2 cellular contexts compared by ENCODE assay signal in the genomic region with DNA sequence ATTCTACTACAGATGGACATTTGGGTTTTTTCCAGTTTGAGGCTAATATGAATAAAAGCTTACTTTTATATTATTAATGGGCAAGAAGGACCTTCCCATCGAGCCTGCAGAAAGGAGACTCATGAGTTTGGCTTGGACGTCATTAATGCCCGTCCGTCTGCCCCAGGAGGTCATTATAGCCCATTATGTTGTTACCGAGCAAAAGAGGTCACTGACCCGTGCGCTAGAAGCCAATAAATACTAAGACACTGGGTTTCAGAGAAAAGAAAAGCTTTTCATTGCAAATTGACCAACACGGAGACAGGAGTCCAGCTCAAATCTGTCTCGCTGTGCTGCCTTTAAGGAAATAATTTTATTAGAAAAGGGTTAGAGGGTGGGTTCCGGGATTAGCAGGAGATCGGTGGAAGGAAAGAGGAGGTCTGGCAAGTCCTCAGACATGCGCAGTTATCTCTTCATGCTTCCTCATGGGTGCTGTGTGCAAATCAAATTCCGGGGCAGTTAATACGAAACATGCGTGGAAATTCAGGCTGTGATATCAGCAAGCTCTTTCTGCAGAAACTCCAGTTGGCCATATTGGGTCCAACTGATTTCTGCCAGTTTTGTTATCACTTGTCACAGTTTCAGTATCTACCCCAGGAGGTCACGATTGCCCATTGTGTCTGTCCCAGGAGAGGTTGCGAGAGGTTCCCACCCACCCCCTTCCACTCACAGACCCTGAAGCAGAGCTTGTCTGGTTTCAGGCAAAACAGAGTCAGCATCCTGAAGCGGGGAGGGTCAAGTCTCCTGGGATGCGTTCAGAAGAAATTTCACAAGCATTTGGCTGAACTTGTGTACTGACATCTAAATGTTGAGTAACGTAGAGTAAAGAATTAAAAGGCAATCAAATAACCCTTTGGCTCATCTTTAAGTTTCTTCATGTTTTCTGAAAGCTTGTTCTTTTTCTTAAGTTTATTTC.
TF ChIP-seq lines count a peak whose summit lies in the region.

No MANE protein-coding gene starts in this region.

TF ChIP-seq in liver, 16 proteins besides CTCF, POLR2A, EP300 and RAD21:
- TF ChIP-seq, protein P1, sequence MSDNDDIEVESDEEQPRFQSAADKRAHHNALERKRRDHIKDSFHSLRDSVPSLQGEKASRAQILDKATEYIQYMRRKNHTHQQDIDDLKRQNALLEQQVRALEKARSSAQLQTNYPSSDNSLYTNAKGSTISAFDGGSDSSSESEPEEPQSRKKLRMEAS (IDR thresholded peaks at IDR 0.05), result no peak
- TF ChIP-seq NR2F2 (IDR thresholded peaks at IDR 0.05) (peak; percentile 71), JUND (IDR thresholded peaks at IDR 0.05) (no peak)

TF ChIP-seq in HepG2, 621 proteins besides CTCF, POLR2A, EP300 and RAD21:
- TF ChIP-seq, protein P2, sequence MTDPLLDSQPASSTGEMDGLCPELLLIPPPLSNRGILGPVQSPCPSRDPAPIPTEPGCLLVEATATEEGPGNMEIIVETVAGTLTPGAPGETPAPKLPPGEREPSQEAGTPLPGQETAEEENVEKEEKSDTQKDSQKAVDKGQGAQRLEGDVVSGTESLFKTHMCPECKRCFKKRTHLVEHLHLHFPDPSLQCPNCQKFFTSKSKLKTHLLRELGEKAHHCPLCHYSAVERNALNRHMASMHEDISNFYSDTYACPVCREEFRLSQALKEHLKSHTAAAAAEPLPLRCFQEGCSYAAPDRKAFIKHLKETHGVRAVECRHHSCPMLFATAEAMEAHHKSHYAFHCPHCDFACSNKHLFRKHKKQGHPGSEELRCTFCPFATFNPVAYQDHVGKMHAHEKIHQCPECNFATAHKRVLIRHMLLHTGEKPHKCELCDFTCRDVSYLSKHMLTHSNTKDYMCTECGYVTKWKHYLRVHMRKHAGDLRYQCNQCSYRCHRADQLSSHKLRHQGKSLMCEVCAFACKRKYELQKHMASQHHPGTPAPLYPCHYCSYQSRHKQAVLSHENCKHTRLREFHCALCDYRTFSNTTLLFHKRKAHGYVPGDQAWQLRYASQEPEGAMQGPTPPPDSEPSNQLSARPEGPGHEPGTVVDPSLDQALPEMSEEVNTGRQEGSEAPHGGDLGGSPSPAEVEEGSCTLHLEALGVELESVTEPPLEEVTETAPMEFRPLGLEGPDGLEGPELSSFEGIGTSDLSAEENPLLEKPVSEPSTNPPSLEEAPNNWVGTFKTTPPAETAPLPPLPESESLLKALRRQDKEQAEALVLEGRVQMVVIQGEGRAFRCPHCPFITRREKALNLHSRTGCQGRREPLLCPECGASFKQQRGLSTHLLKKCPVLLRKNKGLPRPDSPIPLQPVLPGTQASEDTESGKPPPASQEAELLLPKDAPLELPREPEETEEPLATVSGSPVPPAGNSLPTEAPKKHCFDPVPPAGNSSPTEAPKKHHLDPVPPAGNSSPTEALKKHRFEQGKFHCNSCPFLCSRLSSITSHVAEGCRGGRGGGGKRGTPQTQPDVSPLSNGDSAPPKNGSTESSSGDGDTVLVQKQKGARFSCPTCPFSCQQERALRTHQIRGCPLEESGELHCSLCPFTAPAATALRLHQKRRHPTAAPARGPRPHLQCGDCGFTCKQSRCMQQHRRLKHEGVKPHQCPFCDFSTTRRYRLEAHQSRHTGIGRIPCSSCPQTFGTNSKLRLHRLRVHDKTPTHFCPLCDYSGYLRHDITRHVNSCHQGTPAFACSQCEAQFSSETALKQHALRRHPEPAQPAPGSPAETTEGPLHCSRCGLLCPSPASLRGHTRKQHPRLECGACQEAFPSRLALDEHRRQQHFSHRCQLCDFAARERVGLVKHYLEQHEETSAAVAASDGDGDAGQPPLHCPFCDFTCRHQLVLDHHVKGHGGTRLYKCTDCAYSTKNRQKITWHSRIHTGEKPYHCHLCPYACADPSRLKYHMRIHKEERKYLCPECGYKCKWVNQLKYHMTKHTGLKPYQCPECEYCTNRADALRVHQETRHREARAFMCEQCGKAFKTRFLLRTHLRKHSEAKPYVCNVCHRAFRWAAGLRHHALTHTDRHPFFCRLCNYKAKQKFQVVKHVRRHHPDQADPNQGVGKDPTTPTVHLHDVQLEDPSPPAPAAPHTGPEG (CRISPR knock-in tag; IDR thresholded peaks at IDR 0.05), result no peak
- TF ChIP-seq ZNF614 (CRISPR knock-in tag; IDR thresholded peaks at IDR 0.05; ENCODE audit: borderline replicate concordance) (no peak), ZNF615 (CRISPR knock-in tag; IDR thresholded peaks at IDR 0.05; ENCODE audit: borderline replicate concordance) (no peak)
